Comparison of ENCODE assay signal across 15 cellular contexts in the genomic region with DNA sequence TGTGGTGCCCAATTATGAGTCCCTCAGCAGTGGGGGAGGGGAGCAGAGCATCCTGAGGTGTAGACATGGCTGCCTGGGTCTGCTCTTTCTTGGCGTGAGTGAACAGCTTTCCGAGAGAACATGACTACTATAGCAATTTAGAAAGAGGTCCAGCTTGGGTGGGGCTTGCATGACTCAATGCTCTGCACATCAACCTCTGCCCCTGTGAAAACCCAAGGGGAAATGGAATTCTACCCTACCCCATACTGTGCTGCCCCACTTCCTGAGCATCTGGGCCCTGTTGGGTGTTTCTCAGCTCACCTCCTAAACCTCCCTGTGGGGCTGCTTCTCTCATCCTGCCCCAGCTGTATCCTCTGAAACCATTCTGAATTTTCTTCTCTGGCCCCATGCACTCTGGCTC.
"Had no signal": no experiment of that assay in that cellular context is flagged by ENCODE, and none has a peak within 500 bp of the region (broad histone marks: within the 10 kb centered on the region; RNA-seq: fewer than 3 reads in every experiment).

No MANE protein-coding gene starts in this region.

- H3K4me1 ChIP-seq: adrenal gland, parathyroid adenoma had no signal

- H3K36me3 ChIP-seq: adrenal gland had no signal

- H3K4me3 ChIP-seq: adrenal gland had no signal

- H3K27ac ChIP-seq: adrenal gland, epithelial cell of prostate, parathyroid adenoma had no signal

- ATAC-seq: activated T-helper 17 cell treated with anti-CD3 and anti-CD28 coated beads, Interleukin-2, amount 50 U/mL, for 72 hours; effector memory CD8-positive, alpha-beta T cell; stimulated activated naive B cell treated with anti-CD40 and anti-IgM and Interleukin-4, amounts not matched to agents 10 μg/mL and 1 μg/mL and 100 μg/mL, for 72 hours had no signal

- DNase-seq: activated CD4-positive, alpha-beta T cell treated with anti-CD3 and anti-CD28 coated beads, Interleukin-2, amount 50 U/mL, for 1 hour; activated naive CD4-positive, alpha-beta T cell treated with anti-CD3 and anti-CD28 coated beads for 36 hours; activated T-cell treated with anti-CD3 and anti-CD28 coated beads for 4 hours; adrenal gland; caudate nucleus; cortex of kidney; effector memory CD8-positive, alpha-beta T cell; foreskin melanocyte; retina; stimulated activated CD4-positive, alpha-beta T cell treated with anti-CD3 and anti-CD28 coated beads, Interleukin-2, amount 100 ng/mL, for 24 hours; stimulated activated naive B cell treated with anti-CD40 and anti-IgM and Interleukin-4, amounts not matched to agents 10 μg/mL and 1 μg/mL and 100 μg/mL, for 72 hours; T-helper 2 cell had no signal

- H3K9me3 ChIP-seq: adrenal gland had no signal

- H3K27me3 ChIP-seq: adrenal gland had no signal
